8 cellular contexts compared by ENCODE assay signal in the genomic region with DNA sequence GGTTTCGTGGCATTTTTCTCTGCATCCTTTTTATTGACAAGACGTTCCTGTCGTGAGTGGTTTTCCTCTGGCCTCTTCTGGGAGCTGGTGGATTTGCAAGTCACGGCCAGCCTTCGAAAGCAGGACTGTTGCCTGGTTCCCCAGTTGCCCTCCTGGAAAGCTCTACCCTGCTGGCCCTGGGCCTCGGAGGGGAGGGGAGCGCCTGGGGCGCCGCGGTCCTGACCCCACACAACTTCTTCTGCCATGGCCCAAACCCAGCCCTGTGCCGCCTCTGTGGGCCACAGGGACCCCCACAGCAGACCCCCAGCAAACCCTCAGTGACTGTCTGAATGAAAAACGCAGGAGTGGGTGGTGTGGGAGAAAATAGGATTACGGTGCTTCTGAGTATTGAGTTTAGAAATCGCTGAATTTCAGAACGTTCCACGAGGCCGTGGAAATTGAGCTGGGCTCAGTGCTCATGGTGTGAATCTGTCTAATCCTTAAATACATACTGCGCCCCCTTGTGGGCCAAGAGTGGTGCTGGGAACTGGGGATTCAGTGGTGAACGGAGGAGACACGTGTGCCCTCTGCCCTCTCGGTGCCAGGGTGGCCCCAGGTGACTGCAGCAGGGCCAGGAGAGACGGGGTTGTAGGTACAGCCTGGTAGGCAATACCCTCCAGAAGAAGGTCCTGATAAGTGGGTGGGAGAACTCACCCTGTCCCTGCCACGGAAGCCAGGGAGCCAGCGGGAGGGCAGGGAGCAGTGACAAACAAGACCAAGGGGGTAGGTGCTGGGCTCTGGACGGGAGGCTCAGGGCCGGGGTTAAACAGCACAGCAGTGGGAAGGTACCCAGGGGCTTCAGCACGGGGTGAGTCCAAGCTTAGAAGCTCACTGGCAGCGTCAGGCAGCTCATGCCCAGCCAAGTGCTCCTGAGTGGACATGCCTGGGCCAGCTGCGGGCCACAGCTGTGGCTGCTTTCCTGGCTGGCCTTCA.
DNase-seq lines count a peak whose midpoint lies in the region; ATAC-seq and TF ChIP-seq lines count a peak whose summit lies in the region.

No MANE protein-coding gene starts in this region.

- no peak overlapping the region for H3K4me3 ChIP-seq in left lung

- no peaks in the 10 kb centered on the region for H3K9me3 Mint-ChIP-seq in chondrocyte (ENCODE audit: low read depth)

- TF ChIP-seq CTCF in chondrocyte (IDR thresholded peaks at IDR 0.05) (peak; percentile 84), left lung (IDR thresholded peaks at IDR 0.05) (peak; percentile 49 to 64)

- H3K4me1 ChIP-seq in left lung = peaks cover 0 to 19% of the 10 kb centered on the region in 2 donors

- intact Hi-C loops in left lung (cut with DNase I) = no loop called here

- DNase-seq in NCI-H2171 treated with DMSO at 0.1 percent for 48 hours (lab: John Stamatoyannopoulos, UW) = peak; percentile 6
- DNase-seq in NCI-H2171 (lab: John Stamatoyannopoulos, UW) = no peak
- DNase-seq in NCI-H226 = peak; percentile 55
- peak; percentile 53 for DNase-seq in activated CD4-positive, alpha-beta T cell treated with anti-CD3 and anti-CD28 coated beads for 1 hour
- peak; percentile 86 for DNase-seq in chondrocyte (ENCODE audit: low spot score)
- peak; percentile 68 to 80 for DNase-seq in left lung
- DNase-seq in stimulated activated CD4-positive, alpha-beta T cell treated with anti-CD3 and anti-CD28 coated beads, TNF-alpha, amount 100 ng/mL, for 24 hours (ENCODE audit: low read depth in 3 of 3) = peak; percentile 46 to 77 (median 56)

- peaks cover 33% of the 10 kb centered on the region for H3K4me1 Mint-ChIP-seq in chondrocyte (ENCODE audit: low read depth)

- no peak overlapping the region for H3K27ac ChIP-seq in left lung

- H3K36me3 ChIP-seq in left lung = no peaks in the 10 kb centered on the region

- ATAC-seq in left lung (peak; percentile 86), GM18502 (IDR thresholded peaks at IDR 0.05; ENCODE audit: poor library complexity, unreplicated experiment) (no peak)

- no peak overlapping the region for H3K4me3 Mint-ChIP-seq in chondrocyte (ENCODE audit: unreplicated experiment)

- peaks cover 0 to 40% of the 10 kb centered on the region in 2 donors for H3K27me3 ChIP-seq in left lung

- H3K36me3 Mint-ChIP-seq in chondrocyte (ENCODE audit: low read depth) = no peaks in the 10 kb centered on the region

- H3K27ac Mint-ChIP-seq in chondrocyte (ENCODE audit: unreplicated experiment) = no peak overlapping the region

- no peaks in the 10 kb centered on the region for H3K9me3 ChIP-seq in left lung

- peaks cover 2% of the 10 kb centered on the region for H3K27me3 Mint-ChIP-seq in chondrocyte (ENCODE audit: low read depth)
